18 cellular contexts compared by ENCODE assay signal in the genomic region with DNA sequence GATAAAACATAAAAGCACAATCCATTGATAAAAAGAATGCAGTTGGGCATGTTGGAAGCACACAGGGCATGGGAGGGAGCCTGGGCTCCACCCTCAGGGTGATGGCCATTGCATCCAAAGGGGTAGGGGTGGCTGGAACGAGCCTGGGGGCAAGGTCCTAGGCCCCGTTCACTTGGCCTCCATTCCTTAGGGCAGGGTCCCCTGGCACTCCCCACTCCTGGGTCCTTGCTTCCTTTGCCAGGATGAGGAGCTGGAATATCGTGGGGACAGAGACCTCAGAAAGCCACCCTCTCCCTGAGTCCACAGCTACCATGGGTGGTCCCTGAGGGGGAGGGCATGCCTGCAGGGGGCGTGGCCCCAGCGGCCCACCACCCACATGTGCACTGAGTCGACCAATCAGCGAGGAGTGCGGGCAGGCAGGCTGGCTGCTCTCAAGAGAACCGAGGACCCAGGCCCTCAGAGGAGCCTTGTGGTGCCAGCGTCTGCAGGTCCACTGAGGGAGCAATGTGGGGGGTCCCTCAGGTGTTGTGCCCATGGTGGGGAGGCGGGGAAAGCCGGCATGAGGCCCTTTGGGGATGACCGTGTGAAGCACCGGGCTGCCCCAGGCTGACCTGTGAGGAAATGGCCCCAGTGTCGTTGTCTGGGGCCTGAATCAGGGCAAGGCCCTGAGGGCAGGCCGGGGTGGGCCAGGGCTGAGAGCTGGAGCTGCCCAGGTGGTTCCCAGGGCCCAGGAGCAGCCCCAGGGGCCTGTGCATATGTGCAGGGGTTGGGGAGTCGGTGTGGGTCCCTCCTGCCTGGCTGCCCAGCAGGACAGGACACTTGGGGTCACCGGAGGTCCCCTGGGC.
"Had no signal": no experiment of that assay in that cellular context is flagged by ENCODE, and none has a peak within 500 bp of the region (broad histone marks: within the 10 kb centered on the region; RNA-seq: fewer than 3 reads in every experiment).

No MANE protein-coding gene starts in this region.

- H3K4me1 ChIP-seq: esophagus squamous epithelium, left ventricle myocardium inferior, lower lobe of right lung, neural progenitor cell had no signal

- H3K36me3 ChIP-seq: esophagus squamous epithelium, gastroesophageal sphincter, left ventricle myocardium inferior, lower lobe of right lung, neural progenitor cell had no signal

- H3K9me3 ChIP-seq: gastroesophageal sphincter, left ventricle myocardium inferior, lower lobe of right lung had no signal

- H3K4me3 Mint-ChIP-seq: immature natural killer cell; memory B cell; natural killer cell treated with Interleukin-12 subunit alpha and Interleukin-12 subunit beta and Interleukin-15 and Interleukin-18, amount 100 ng/mL, for 72 hours; neural progenitor cell had no signal

- H3K4me1 Mint-ChIP-seq: immature natural killer cell, memory B cell, neural progenitor cell had no signal

- H3K27ac Mint-ChIP-seq: immature natural killer cell; memory B cell; natural killer cell treated with Interleukin-12 subunit alpha and Interleukin-12 subunit beta and Interleukin-15 and Interleukin-18, amount 100 ng/mL, for 72 hours; neural progenitor cell had no signal

- DNase-seq: effector memory CD4-positive, alpha-beta T cell; esophagus squamous epithelium; foreskin fibroblast; glutamatergic neuron; immature natural killer cell; left cardiac atrium; left ventricle myocardium inferior; lower lobe of right lung; midbrain; occipital lobe; small intestine; stimulated activated CD4-positive, alpha-beta T cell treated with anti-CD3 and anti-CD28 coated beads, Interleukin-2, amount 100 ng/mL, for 48 hours; stimulated activated naive CD4-positive, alpha-beta T cell treated with Interleukin-2 at 50 U/mL for 16 hours had no signal

- H3K4me2 ChIP-seq: neural progenitor cell had no signal

- H3K27me3 Mint-ChIP-seq: memory B cell; natural killer cell treated with Interleukin-12 subunit alpha and Interleukin-12 subunit beta and Interleukin-15 and Interleukin-18, amount 100 ng/mL, for 72 hours had no signal

- H3K4me3 ChIP-seq: esophagus squamous epithelium, gastroesophageal sphincter, left ventricle myocardium inferior, lower lobe of right lung, neural progenitor cell had no signal

- H3K9ac ChIP-seq: neural progenitor cell had no signal

- ATAC-seq: gastroesophageal sphincter, left cardiac atrium, lower lobe of right lung had no signal

- H3K36me3 Mint-ChIP-seq: immature natural killer cell; memory B cell; natural killer cell treated with Interleukin-12 subunit alpha and Interleukin-12 subunit beta and Interleukin-15 and Interleukin-18, amount 100 ng/mL, for 72 hours; neural progenitor cell had no signal

- H2AFZ ChIP-seq: neural progenitor cell had no signal

- H3K27ac ChIP-seq: epithelial cell of prostate, esophagus squamous epithelium, gastroesophageal sphincter, left ventricle myocardium inferior, lower lobe of right lung, neural progenitor cell had no signal

- H3K27me3 ChIP-seq: esophagus squamous epithelium, gastroesophageal sphincter, neural progenitor cell had no signal
